In the genomic region with DNA sequence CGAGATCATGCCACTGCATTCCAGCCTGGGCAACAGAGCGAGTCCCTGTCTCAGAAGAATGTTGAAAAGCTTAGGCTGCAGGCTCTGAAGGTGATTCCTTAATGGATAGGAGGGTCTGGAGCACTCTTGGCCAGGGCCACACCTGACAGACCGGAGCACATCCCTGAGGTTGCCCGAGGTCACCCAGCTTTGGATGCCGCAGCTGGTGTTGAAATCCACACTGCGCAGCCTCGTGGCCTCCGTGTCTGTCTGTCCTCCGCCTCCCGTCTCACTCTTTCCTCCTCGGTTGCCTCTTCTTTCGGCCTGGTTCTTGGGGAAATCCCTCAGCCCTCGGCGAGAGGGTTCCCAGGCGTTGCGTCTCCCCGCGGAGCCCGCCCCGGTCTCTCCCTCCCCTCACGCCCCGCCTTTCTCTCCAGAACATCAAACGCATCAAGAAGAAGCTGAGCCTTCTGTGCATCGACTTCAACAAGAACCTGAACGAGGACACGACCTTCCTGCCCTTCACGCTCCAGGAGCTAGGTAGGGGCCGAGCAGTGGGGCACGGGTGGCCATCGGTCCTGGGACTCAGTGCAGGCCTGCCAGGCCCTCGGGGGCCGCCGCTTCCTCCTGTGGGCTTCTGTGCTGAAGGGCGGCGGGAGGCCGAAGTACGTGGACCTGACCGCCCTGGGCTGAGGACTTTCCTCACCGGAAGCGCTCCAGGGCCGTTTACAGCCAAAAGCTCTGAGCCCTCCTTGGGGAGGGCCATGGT, we compare ENCODE assay signal across 21 cellular contexts. TPM values are rescaled to one million over a fixed set of nuclear protein-coding genes. Genes with fewer than 3 reads are reported as not detected.
DNase-seq lines count a peak whose midpoint lies in the region; ATAC-seq and TF ChIP-seq lines count a peak whose summit lies in the region.
"Had no signal": no experiment of that assay in that cellular context is flagged by ENCODE, and none has a peak within 500 bp of the region (broad histone marks: within the 10 kb centered on the region; RNA-seq: fewer than 3 reads in every experiment).

No MANE protein-coding gene starts in this region.

- DNase-seq in cardiac muscle cell (ENCODE audit: low read depth in 1 of 2, low spot score in 1 of 2), result no peak
- no peak for DNase-seq in left ventricle myocardium superior
- peak; percentile 48 for DNase-seq in H7
- no peak for DNase-seq in left ventricle myocardium inferior
- DNase-seq in trophoblast cell, result no peak
- DNase-seq in NCI-H1694 (lab: John Stamatoyannopoulos, UW), result no peak
- DNase-seq: 8988T; ACHN; BE2C; CD4-positive, CD25-positive, alpha-beta regulatory T cell; H9; KBM-7; NCI-H1105; NCI-H146; NCI-H2029; NCI-H446; NCI-H524 treated with DMSO at 0.1 percent for 48 hours; NCI-H774; SHP77 had no signal

- H3K4me1 ChIP-seq in cardiac muscle cell (ENCODE audit: low read depth) (peaks cover 8% of the 10 kb centered on the region), left ventricle myocardium inferior (peaks cover 47% of the 10 kb centered on the region), trophoblast cell (ENCODE audit: control insufficient read depth in 1 of 2, insufficient read depth in 2 of 2, low read length in 2 of 2) (peaks cover 10% of the 10 kb centered on the region in 2 experiments)
- H3K4me1 ChIP-seq: BE2C had no signal

- H3K27me3 ChIP-seq in cardiac muscle cell (no peaks in the 10 kb centered on the region), H7 (ENCODE audit: control insufficient read depth, insufficient read depth, low read length) (no peaks in the 10 kb centered on the region), left ventricle myocardium inferior (ENCODE audit: low read depth) (no peaks in the 10 kb centered on the region), trophoblast cell (ENCODE audit: insufficient read depth, low read length) (no peaks in the 10 kb centered on the region)
- H3K27me3 ChIP-seq: BE2C had no signal

- H3K9ac ChIP-seq in trophoblast cell (ENCODE audit: low read length), result no peak overlapping the region

- H3K4me3 ChIP-seq in cardiac muscle cell, result no peak overlapping the region
- no peak overlapping the region for H3K4me3 ChIP-seq in H7 (ENCODE audit: insufficient read depth, low read depth, low read length)
- H3K4me3 ChIP-seq in left ventricle myocardium inferior, result no peak overlapping the region
- H3K4me3 ChIP-seq in trophoblast cell (ENCODE audit: low read depth, low read length), result no peak overlapping the region

- no peak overlapping the region for H2AK5ac ChIP-seq in trophoblast cell (ENCODE audit: low read length)

- no peak overlapping the region for H3K4me2 ChIP-seq in trophoblast cell (ENCODE audit: low read length)

- ATAC-seq in left ventricle myocardium superior, result no peak
- no peak for ATAC-seq in HG02870 (IDR thresholded peaks at IDR 0.05; ENCODE audit: unreplicated experiment)
- no peak for ATAC-seq in HG03432 (IDR thresholded peaks at IDR 0.05; ENCODE audit: unreplicated experiment)

- peak overlapping the region; percentile 81 for H3K27ac ChIP-seq in cardiac muscle cell
- H3K27ac ChIP-seq in left ventricle myocardium inferior (replicated peaks), result peak overlapping the region; percentile 92
- H3K27ac ChIP-seq in trophoblast cell (ENCODE audit: low read depth, low read length), result peak overlapping the region; percentile 45

- H4K12ac ChIP-seq in trophoblast cell (ENCODE audit: low read depth, low read length), result no peak overlapping the region

- TF ChIP-seq CTCF in cardiac muscle cell (IDR thresholded peaks at IDR 0.05; ENCODE audit: low read depth, low read length) (no peak), left ventricle myocardium inferior (IDR thresholded peaks at IDR 0.05; ENCODE audit: borderline replicate concordance) (no peak)

- no peaks in the 10 kb centered on the region for H3K9me3 ChIP-seq in cardiac muscle cell (ENCODE audit: low read depth)
- H3K9me3 ChIP-seq in left ventricle myocardium inferior (replicated peaks), result no peaks in the 10 kb centered on the region
- H3K9me3 ChIP-seq in trophoblast cell (ENCODE audit: insufficient read depth, low read depth, low read length), result peaks cover 3% of the 10 kb centered on the region
- H3K9me3 ChIP-seq: BE2C had no signal

- no peak overlapping the region for H2BK5ac ChIP-seq in trophoblast cell (ENCODE audit: low read depth, low read length, poor library complexity)

- H2BK12ac ChIP-seq in trophoblast cell (ENCODE audit: low read length), result peak overlapping the region; percentile 8

- no peak overlapping the region for H2BK120ac ChIP-seq in trophoblast cell (ENCODE audit: insufficient read depth, low read length, poor library complexity)

- H4K8ac ChIP-seq in trophoblast cell (ENCODE audit: low read depth, low read length), result no peak overlapping the region

- peak overlapping the region; percentile 31 for H4K91ac ChIP-seq in trophoblast cell (ENCODE audit: low read depth, low read length)

- peaks cover 5% of the 10 kb centered on the region for H3K79me1 ChIP-seq in trophoblast cell (ENCODE audit: low read length)

- no peak overlapping the region for H3K4ac ChIP-seq in trophoblast cell (ENCODE audit: low read depth, low read length)

- H3K79me2 ChIP-seq in trophoblast cell (ENCODE audit: control insufficient read depth, insufficient read depth, low read length, poor library complexity), result no peaks in the 10 kb centered on the region

- no peak overlapping the region for H2AFZ ChIP-seq in trophoblast cell (ENCODE audit: insufficient read depth, low read length, poor library complexity)

- H3K18ac ChIP-seq in trophoblast cell (ENCODE audit: low read length), result no peak overlapping the region

- no CpG with 5 or more reads among the region's 41 CpGs for WGBS in trophoblast cell (ENCODE audit: extremely low coverage, insufficient coverage, insufficient read length)

- no peak overlapping the region for H3K23ac ChIP-seq in trophoblast cell (ENCODE audit: low read length)

- intact Hi-C loops in left ventricle myocardium superior (cut with micrococcal nuclease) (no loop called here), left ventricle myocardium inferior (cut with micrococcal nuclease) (no loop called here)

- H3K36me3 ChIP-seq in cardiac muscle cell (peaks cover 22% of the 10 kb centered on the region), H7 (replicated peaks; ENCODE audit: control insufficient read depth, insufficient read depth, low read length) (peaks cover 36% of the 10 kb centered on the region), left ventricle myocardium inferior (peaks cover 45% of the 10 kb centered on the region), trophoblast cell (ENCODE audit: control insufficient read depth in 1 of 2, insufficient read depth in 2 of 2, low read length in 2 of 2) (peaks cover 78 to 79% of the 10 kb centered on the region in 2 experiments)

- no peak overlapping the region for H3K14ac ChIP-seq in trophoblast cell (ENCODE audit: low read length)

RNA-seq across cellular contexts. Expression of gene THOP1, which starts 14.1 kb away (rescaled TPM):
- total RNA-seq in cardiac muscle cell (111 and 126 TPM in 2 replicates), left ventricle myocardium superior (59.2 TPM), left ventricle myocardium inferior (60.9 TPM)
- polyA plus RNA-seq in cardiac muscle cell, result 73.9 and 81.3 TPM in 2 replicates
- total RNA-seq in H7 (2014; rRNA removed; shearing (Covaris generic)), result 206 and 287 TPM in 2 replicates
- polyA plus RNA-seq in trophoblast cell (2013), result 71.6 and 74.6 TPM in 2 replicates

RNA-seq across cellular contexts. Expression of gene SGTA, which starts 16.4 kb away (rescaled TPM):
- 102 and 106 TPM in 2 replicates for total RNA-seq in cardiac muscle cell
- polyA plus RNA-seq in cardiac muscle cell, result 135 and 137 TPM in 2 replicates
- 68.7 TPM for total RNA-seq in left ventricle myocardium superior
- total RNA-seq in H7 (2014; rRNA removed; shearing (Covaris generic)), result 97.4 and 103 TPM in 2 replicates
- total RNA-seq in left ventricle myocardium inferior, result 72.6 TPM
- polyA plus RNA-seq in trophoblast cell (2013), result 104 and 107 TPM in 2 replicates

RNA-seq across cellular contexts. Expression of gene ZNF554, which starts 20.2 kb away (rescaled TPM):
- 11.6 and 18.2 TPM in 2 replicates for total RNA-seq in cardiac muscle cell
- polyA plus RNA-seq in cardiac muscle cell, result 11.1 and 12.4 TPM in 2 replicates
- total RNA-seq in left ventricle myocardium superior, result 4.7 TPM
- 5.3 and 6.8 TPM in 2 replicates for total RNA-seq in H7 (2014; rRNA removed; shearing (Covaris generic))
- 4.2 TPM for total RNA-seq in left ventricle myocardium inferior
- 4.9 and 5.0 TPM in 2 replicates for polyA plus RNA-seq in trophoblast cell (2013)

RNA-seq across cellular contexts. Expression of gene ZNF555, which starts 41.8 kb away (rescaled TPM):
- total RNA-seq in cardiac muscle cell, result 8.7 and 9.5 TPM in 2 replicates
- polyA plus RNA-seq in cardiac muscle cell, result 9.0 and 15.2 TPM in 2 replicates
- total RNA-seq in left ventricle myocardium superior, result 9.6 TPM
- total RNA-seq in H7 (2014; rRNA removed; shearing (Covaris generic)), result 1.9 and 2.0 TPM in 2 replicates
- 8.9 TPM for total RNA-seq in left ventricle myocardium inferior
- 3.9 and 4.1 TPM in 2 replicates for polyA plus RNA-seq in trophoblast cell (2013)

RNA-seq across cellular contexts. Expression of gene SLC39A3, which starts 59.6 kb away (rescaled TPM):
- total RNA-seq in cardiac muscle cell (29.4 and 33.5 TPM in 2 replicates), left ventricle myocardium superior (26.6 TPM), left ventricle myocardium inferior (22.6 TPM)
- 36.6 and 46.0 TPM in 2 replicates for polyA plus RNA-seq in cardiac muscle cell
- total RNA-seq in H7 (2014; rRNA removed; shearing (Covaris generic)), result 42.5 and 45.8 TPM in 2 replicates
- 22.5 and 23.8 TPM in 2 replicates for polyA plus RNA-seq in trophoblast cell (2013)
